Comparison of ENCODE assay signal across 1 cellular context in the genomic region with DNA sequence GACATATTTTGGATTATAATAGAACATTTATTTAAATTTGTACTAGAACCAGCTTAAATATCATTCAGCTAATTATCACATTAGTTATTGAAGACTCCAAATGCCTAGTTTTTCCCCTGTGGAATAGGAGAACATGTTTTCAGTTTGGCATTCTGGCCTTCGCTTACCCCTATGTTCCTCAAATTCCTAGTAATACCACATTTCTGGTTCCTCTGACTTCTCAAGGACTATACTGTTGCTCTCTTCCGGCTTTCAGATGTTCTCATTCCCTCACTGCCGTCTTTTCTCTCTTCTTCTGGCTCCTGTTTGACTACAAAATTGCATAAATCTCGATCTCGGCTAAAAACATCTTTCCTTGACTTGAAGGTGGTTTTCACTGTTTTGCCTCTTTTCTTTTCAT.
TF ChIP-seq lines count a peak whose summit lies in the region.

No MANE protein-coding gene starts in this region.

TF ChIP-seq in GM23338, 12 proteins besides CTCF, POLR2A, EP300 and RAD21 (continued from another document):
- TF ChIP-seq ZNF462 (CRISPR knock-in tag; IDR thresholded peaks at IDR 0.05), result no peak
- no peak for TF ChIP-seq EZH2phosphoT487 (IDR thresholded peaks at IDR 0.05; ENCODE audit: unreplicated experiment)
- TF ChIP-seq, protein P1, sequence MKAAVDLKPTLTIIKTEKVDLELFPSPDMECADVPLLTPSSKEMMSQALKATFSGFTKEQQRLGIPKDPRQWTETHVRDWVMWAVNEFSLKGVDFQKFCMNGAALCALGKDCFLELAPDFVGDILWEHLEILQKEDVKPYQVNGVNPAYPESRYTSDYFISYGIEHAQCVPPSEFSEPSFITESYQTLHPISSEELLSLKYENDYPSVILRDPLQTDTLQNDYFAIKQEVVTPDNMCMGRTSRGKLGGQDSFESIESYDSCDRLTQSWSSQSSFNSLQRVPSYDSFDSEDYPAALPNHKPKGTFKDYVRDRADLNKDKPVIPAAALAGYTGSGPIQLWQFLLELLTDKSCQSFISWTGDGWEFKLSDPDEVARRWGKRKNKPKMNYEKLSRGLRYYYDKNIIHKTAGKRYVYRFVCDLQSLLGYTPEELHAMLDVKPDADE (IDR thresholded peaks at IDR 0.05), result no peak
- no peak for TF ChIP-seq STAT1 (IDR thresholded peaks at IDR 0.05; ENCODE audit: unreplicated experiment)
- no peak for TF ChIP-seq NANOG (IDR thresholded peaks at IDR 0.05; ENCODE audit: borderline replicate concordance)
- TF ChIP-seq ZNF331 (CRISPR knock-in tag; IDR thresholded peaks at IDR 0.05; ENCODE audit: low read depth), result no peak
- TF ChIP-seq, protein P2, sequence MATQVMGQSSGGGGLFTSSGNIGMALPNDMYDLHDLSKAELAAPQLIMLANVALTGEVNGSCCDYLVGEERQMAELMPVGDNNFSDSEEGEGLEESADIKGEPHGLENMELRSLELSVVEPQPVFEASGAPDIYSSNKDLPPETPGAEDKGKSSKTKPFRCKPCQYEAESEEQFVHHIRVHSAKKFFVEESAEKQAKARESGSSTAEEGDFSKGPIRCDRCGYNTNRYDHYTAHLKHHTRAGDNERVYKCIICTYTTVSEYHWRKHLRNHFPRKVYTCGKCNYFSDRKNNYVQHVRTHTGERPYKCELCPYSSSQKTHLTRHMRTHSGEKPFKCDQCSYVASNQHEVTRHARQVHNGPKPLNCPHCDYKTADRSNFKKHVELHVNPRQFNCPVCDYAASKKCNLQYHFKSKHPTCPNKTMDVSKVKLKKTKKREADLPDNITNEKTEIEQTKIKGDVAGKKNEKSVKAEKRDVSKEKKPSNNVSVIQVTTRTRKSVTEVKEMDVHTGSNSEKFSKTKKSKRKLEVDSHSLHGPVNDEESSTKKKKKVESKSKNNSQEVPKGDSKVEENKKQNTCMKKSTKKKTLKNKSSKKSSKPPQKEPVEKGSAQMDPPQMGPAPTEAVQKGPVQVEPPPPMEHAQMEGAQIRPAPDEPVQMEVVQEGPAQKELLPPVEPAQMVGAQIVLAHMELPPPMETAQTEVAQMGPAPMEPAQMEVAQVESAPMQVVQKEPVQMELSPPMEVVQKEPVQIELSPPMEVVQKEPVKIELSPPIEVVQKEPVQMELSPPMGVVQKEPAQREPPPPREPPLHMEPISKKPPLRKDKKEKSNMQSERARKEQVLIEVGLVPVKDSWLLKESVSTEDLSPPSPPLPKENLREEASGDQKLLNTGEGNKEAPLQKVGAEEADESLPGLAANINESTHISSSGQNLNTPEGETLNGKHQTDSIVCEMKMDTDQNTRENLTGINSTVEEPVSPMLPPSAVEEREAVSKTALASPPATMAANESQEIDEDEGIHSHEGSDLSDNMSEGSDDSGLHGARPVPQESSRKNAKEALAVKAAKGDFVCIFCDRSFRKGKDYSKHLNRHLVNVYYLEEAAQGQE (IDR thresholded peaks at IDR 0.05; ENCODE audit: unreplicated experiment), result no peak
- no peak for TF ChIP-seq JUNB (IDR thresholded peaks at IDR 0.05; ENCODE audit: unreplicated experiment)
